ENCODE assay signal across 1 cellular context in genomic region chr18:48843162-48843561, GRCh38.
TF ChIP-seq lines count a peak whose summit lies in the region.

No MANE protein-coding gene starts in this region.

TF ChIP-seq in SK-N-SH treated with all-trans-retinoic acid at 6 μM for 48 hours, 23 proteins besides CTCF, POLR2A, EP300 and RAD21 (continued from another document):
- TF ChIP-seq BACH2 (CRISPR knock-in tag; IDR thresholded peaks at IDR 0.05; ENCODE audit: borderline replicate concordance), result no peak
